8 cellular contexts compared by ENCODE assay signal in genomic region chr19:680287-681028, GRCh38. TPM values are rescaled to one million over a fixed set of nuclear protein-coding genes. Genes with fewer than 3 reads are reported as not detected.
A peak's percentile ranks its signal among the peaks of the same experiment; 100 is the strongest.
DNase-seq lines count a peak whose midpoint lies in the region; ATAC-seq and TF ChIP-seq lines count a peak whose summit lies in the region.

No MANE protein-coding gene starts in this region.

- H3K4me1 ChIP-seq in right cardiac atrium (ENCODE audit: control insufficient read depth, insufficient read depth, low read length) (no peaks in the 10 kb centered on the region), rectal smooth muscle tissue (ENCODE audit: control insufficient read depth, insufficient read depth, low read length) (peaks cover 12% of the 10 kb centered on the region), aorta (ENCODE audit: control insufficient read depth in 1 of 2, insufficient read depth in 2 of 2, low read length in 2 of 2) (no peaks in the 10 kb centered on the region)

- peak overlapping the region; percentile 92 for H3K27ac ChIP-seq in angular gyrus (ENCODE audit: low read depth, low read length)
- H3K27ac ChIP-seq in right cardiac atrium (ENCODE audit: low read length): peak overlapping the region; percentile 90
- peak overlapping the region; percentile 98 for H3K27ac ChIP-seq in rectal smooth muscle tissue (ENCODE audit: low read depth, low read length)
- peak overlapping the region; percentile 51 to 52 for H3K27ac ChIP-seq in aorta (ENCODE audit: low read depth in 1 of 2, low read length in 2 of 2)

- intact Hi-C loops in right cardiac atrium (cut with DNase I) (no loop called here), aorta (cut with DNase I) (loop anchor here in 1 of 2 donors (2.0 kb wide), 1 partner anchor 18 kb away; the partner anchor contains the start of gene RNF126)

- peak overlapping the region; percentile 40 for H3K9ac ChIP-seq in rectal smooth muscle tissue (ENCODE audit: low read length)

- H3K36me3 ChIP-seq in rectal smooth muscle tissue (ENCODE audit: control insufficient read depth, insufficient read depth, low read length) (no peaks in the 10 kb centered on the region), aorta (ENCODE audit: control insufficient read depth in 1 of 2, insufficient read depth in 2 of 2, low read length in 1 of 2) (no peaks in the 10 kb centered on the region)

- H3K4me3 ChIP-seq in right cardiac atrium (ENCODE audit: low read length): peak overlapping the region; percentile 53
- peak overlapping the region; percentile 70 for H3K4me3 ChIP-seq in rectal smooth muscle tissue (ENCODE audit: low read length)
- peak overlapping the region; percentile 60 to 73 for H3K4me3 ChIP-seq in aorta (ENCODE audit: low read length in 2 of 2)

- DNase-seq in NCI-H146 treated with DMSO at 0.1 percent for 48 hours (lab: John Stamatoyannopoulos, UW; ENCODE audit: unreplicated experiment): peak; percentile 70
- DNase-seq in T-helper 1 cell: peak; percentile 99 to 100 (median 100)
- peak; percentile 100 for DNase-seq in right cardiac atrium
- peak; percentile 99 to 100 for DNase-seq in aorta

- TF ChIP-seq POLR2A in GM15510 (IDR thresholded peaks at IDR 0.05; ENCODE audit: borderline replicate concordance, extremely low read depth, insufficient read length): peak; percentile 86

- ATAC-seq in HG02885 (IDR thresholded peaks at IDR 0.05; ENCODE audit: poor library complexity, unreplicated experiment) (peak; percentile 76), right cardiac atrium (peak; percentile 80 to 88), aorta (ENCODE audit: low FRiP score) (peak; percentile 93)

- WGBS in right cardiac atrium: under 1% methylated on average over 70 of the region's 70 CpGs
- WGBS in aorta, 2 donors: 3% methylated on average over 58 to 70 of the region's 70 CpGs

- H3K9me3 ChIP-seq in right cardiac atrium (ENCODE audit: control insufficient read depth, low read length): no peaks in the 10 kb centered on the region
- H3K9me3 ChIP-seq in aorta (ENCODE audit: control insufficient read depth, low read length): no peaks in the 10 kb centered on the region

- H3K27me3 ChIP-seq in right cardiac atrium (ENCODE audit: control insufficient read depth, insufficient read depth): no peaks in the 10 kb centered on the region
- H3K27me3 ChIP-seq in rectal smooth muscle tissue (ENCODE audit: control insufficient read depth, insufficient read depth, low read length): peaks cover 4% of the 10 kb centered on the region
- H3K27me3 ChIP-seq in aorta (ENCODE audit: control insufficient read depth in 1 of 2, insufficient read depth in 2 of 2, low read length in 1 of 2): no peaks in the 10 kb centered on the region

RNA-seq across cellular contexts. Expression of gene FSTL3, which starts 4.3 kb away (rescaled TPM):
- total RNA-seq in right cardiac atrium (100 to 1,000 TPM in 1 of 4 donors, 10 to 100 TPM in 3; 47.1 to 110 (median 61.9) TPM), aorta (100 to 1,000 TPM; 116 to 134 TPM)
- polyA plus RNA-seq in right cardiac atrium (64.1 TPM), aorta (10 to 100 TPM; 40.6 to 80.1 TPM)

RNA-seq across cellular contexts. Expression of gene PRSS57, which starts 14.8 kb away (rescaled TPM):
- total RNA-seq in right cardiac atrium (not detected), aorta (not detected)
- polyA plus RNA-seq in right cardiac atrium (not detected), aorta (not detected)

RNA-seq across cellular contexts. Expression of gene RNF126, which starts 17.4 kb away (rescaled TPM):
- total RNA-seq in right cardiac atrium: 10 to 100 TPM; 21.7 to 37.6 (median 28.0) TPM
- 24.5 TPM for polyA plus RNA-seq in right cardiac atrium
- 10 to 100 TPM; 26.7 to 26.9 TPM for total RNA-seq in aorta
- 10 to 100 TPM; 18.3 to 38.5 TPM for polyA plus RNA-seq in aorta

RNA-seq across cellular contexts. Expression of gene PALM, which starts 28.3 kb away (rescaled TPM):
- total RNA-seq in right cardiac atrium (10 to 100 TPM; 34.9 to 84.9 (median 46.9) TPM), aorta (10 to 100 TPM; 27.5 to 75.1 TPM)
- polyA plus RNA-seq in right cardiac atrium (30.3 TPM), aorta (1 to 10 TPM in 1 of 2 donors, under 1 TPM in 1; 0.59 to 2.5 TPM)

RNA-seq across cellular contexts. Expression of gene FGF22, which starts 40.8 kb away (rescaled TPM):
- total RNA-seq in right cardiac atrium (under 1 TPM in 3 of 4 donors, not detected in 1; 0.15 to 0.34 (median 0.17) TPM), aorta (under 1 TPM; 0.36 to 0.45 TPM)
- polyA plus RNA-seq in right cardiac atrium (0.23 TPM), aorta (1 to 10 TPM in 1 of 2 donors, under 1 TPM in 1; 0.63 to 4.8 TPM)

Comparison
In these comparisons a context has a peak if more than half of its experiments do, and no peak if none do; other contexts are left out.
1. Peak in every context shown above with its lines: DNase-seq, ATAC-seq, H3K4me3 ChIP-seq and H3K27ac ChIP-seq.